2 cellular contexts compared by ENCODE assay signal in the genomic region with DNA sequence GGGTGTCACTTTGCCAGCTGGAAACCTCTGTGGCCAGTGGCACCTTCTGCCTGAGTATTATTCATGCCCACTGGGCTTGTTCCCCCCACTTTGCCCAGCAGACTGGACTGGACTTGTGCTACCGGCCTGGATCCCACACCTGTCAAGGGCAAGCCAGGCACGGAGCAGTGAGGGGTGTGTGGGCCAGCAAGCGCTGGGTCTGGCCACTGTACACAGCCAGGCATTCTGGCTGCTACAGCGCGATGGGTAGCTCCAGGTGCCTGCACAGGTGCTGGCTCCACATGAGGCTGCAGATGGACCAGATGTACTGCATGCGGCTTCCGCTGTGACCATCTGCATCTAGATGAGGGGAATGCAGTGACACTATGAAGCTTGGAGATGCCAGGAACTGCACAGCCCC.
"Had no signal": no experiment of that assay in that cellular context is flagged by ENCODE, and none has a peak within 500 bp of the region (broad histone marks: within the 10 kb centered on the region; RNA-seq: fewer than 3 reads in every experiment).

No MANE protein-coding gene starts in this region.

- DNase-seq: GDM1, GF-D8 had no signal
